Comparison of ENCODE assay signal across 20 cellular contexts in the genomic region with DNA sequence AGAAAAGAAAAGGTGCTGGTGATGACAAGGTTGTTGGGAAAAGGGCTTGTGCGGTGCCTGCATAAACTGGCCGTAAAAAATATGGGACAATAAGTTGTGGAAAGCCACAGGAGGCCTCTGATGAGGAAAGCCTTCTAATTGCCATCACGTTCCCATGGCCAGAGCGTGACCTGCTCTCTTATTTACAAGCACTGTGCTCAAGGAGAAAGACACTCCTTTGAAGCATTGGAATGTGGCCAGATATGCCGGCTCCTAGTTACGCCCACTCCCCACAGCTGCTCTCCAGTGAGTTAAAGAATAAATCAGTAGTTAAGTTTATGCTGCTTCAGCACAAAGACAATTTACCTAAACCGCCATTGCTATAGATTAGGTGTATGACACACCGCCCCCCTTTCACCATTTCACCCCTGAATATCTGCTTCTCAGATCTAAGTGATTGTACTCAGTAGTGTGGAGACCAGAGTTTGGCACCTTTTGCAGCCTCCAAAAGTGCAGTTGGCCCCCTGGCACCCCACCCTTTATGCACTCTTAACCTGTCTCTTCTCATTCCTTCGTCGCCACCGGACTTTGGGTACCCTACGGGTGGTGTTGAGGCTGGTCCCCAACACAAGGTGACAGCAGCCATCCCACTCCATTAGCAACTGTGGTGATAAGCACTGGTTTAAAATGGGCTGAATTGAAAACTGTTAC. TPM values are rescaled to one million over a fixed set of nuclear protein-coding genes. Genes with fewer than 3 reads are reported as not detected.
DNase-seq lines count a peak whose midpoint lies in the region; ATAC-seq and TF ChIP-seq lines count a peak whose summit lies in the region.
"Had no signal": no experiment of that assay in that cellular context is flagged by ENCODE, and none has a peak within 500 bp of the region (broad histone marks: within the 10 kb centered on the region; RNA-seq: fewer than 3 reads in every experiment).

No MANE protein-coding gene starts in this region.

- peaks cover 0 to 29% (median 4%) of the 10 kb centered on the region in 4 donors for H3K27me3 ChIP-seq in esophagus muscularis mucosa
- H3K27me3 ChIP-seq: SJSA1 had no signal

- DNase-seq in DMS79 (lab: John Stamatoyannopoulos, UW) (peak; percentile 11), LoVo (ENCODE audit: low spot score) (peak; percentile 15), esophagus muscularis mucosa (ENCODE audit: extremely low spot score) (peak; percentile 82), neural crest cell (ENCODE audit: low read depth, low spot score) (no peak), NCI-H345 treated with DMSO at 0.1 percent for 48 hours (lab: John Stamatoyannopoulos, UW; ENCODE audit: unreplicated experiment) (no peak), NCI-H748 treated with DMSO at 0.1 percent for 48 hours (lab: John Stamatoyannopoulos, UW) (no peak)
- DNase-seq in activated naive CD8-positive, alpha-beta T cell treated with anti-CD3 and anti-CD28 coated beads, Interleukin-2, amount 50 U/mL, for 24 hours, result no peak
- DNase-seq: ACHN; CD8-positive, alpha-beta T cell; IMR-90; Kasumi-1; MV-4-11; NCI-H1417 treated with DMSO at 0.1 percent for 48 hours; NCI-H2029; NK-92 treated with Interleukin-12 subunit alpha and Interleukin-12 subunit beta, amount 100 ng/mL, for 24 hours; OCI-M1; RPMI8226 had no signal

- no peak overlapping the region for H3K4me3 ChIP-seq in esophagus muscularis mucosa
- H3K4me3 ChIP-seq: HAP-1, SJSA1 had no signal

- no peaks in the 10 kb centered on the region for H3K27me3 Mint-ChIP-seq in neural crest cell (ENCODE audit: low read depth)
- H3K27me3 Mint-ChIP-seq in activated naive CD8-positive, alpha-beta T cell treated with anti-CD3 and anti-CD28 coated beads, Interleukin-2, amount 50 U/mL, for 24 hours, result peaks cover 24% of the 10 kb centered on the region

- H3K27ac Mint-ChIP-seq in neural crest cell (ENCODE audit: unreplicated experiment), result peak overlapping the region; percentile 52
- H3K27ac Mint-ChIP-seq in activated naive CD8-positive, alpha-beta T cell treated with anti-CD3 and anti-CD28 coated beads, Interleukin-2, amount 50 U/mL, for 24 hours, result no peak overlapping the region
- H3K27ac Mint-ChIP-seq: B cell; CD8-positive, alpha-beta T cell had no signal

- H3K9me3 Mint-ChIP-seq in neural crest cell, result peaks cover 2% of the 10 kb centered on the region
- H3K9me3 Mint-ChIP-seq in activated naive CD8-positive, alpha-beta T cell treated with anti-CD3 and anti-CD28 coated beads, Interleukin-2, amount 50 U/mL, for 24 hours, result no peaks in the 10 kb centered on the region
- H3K9me3 Mint-ChIP-seq: CD8-positive, alpha-beta T cell had no signal

- no peak overlapping the region for H3K4me3 Mint-ChIP-seq in neural crest cell
- no peak overlapping the region for H3K4me3 Mint-ChIP-seq in activated naive CD8-positive, alpha-beta T cell treated with anti-CD3 and anti-CD28 coated beads, Interleukin-2, amount 50 U/mL, for 24 hours
- H3K4me3 Mint-ChIP-seq: B cell; CD8-positive, alpha-beta T cell had no signal

- H3K4me1 ChIP-seq in esophagus muscularis mucosa, result peaks cover 0 to 5% (median 0%) of the 10 kb centered on the region in 4 donors
- H3K4me1 ChIP-seq: HAP-1, SJSA1 had no signal

- no peaks in the 10 kb centered on the region for H3K36me3 ChIP-seq in esophagus muscularis mucosa
- H3K36me3 ChIP-seq: HAP-1, SJSA1 had no signal

- no peak for ATAC-seq in activated naive CD8-positive, alpha-beta T cell treated with anti-CD3 and anti-CD28 coated beads, Interleukin-2, amount 50 U/mL, for 24 hours
- ATAC-seq: CD8-positive, alpha-beta T cell had no signal

- H3K36me3 Mint-ChIP-seq in neural crest cell (ENCODE audit: low read depth), result peaks cover 7% of the 10 kb centered on the region
- no peaks in the 10 kb centered on the region for H3K36me3 Mint-ChIP-seq in activated naive CD8-positive, alpha-beta T cell treated with anti-CD3 and anti-CD28 coated beads, Interleukin-2, amount 50 U/mL, for 24 hours (ENCODE audit: low read depth)
- H3K36me3 Mint-ChIP-seq: CD8-positive, alpha-beta T cell had no signal

- no peak overlapping the region for H3K27ac ChIP-seq in esophagus muscularis mucosa (replicated peaks in 1 of 4)
- H3K27ac ChIP-seq: SJSA1 had no signal

- no peak for TF ChIP-seq POLR2A in esophagus muscularis mucosa (IDR thresholded peaks at IDR 0.05; ENCODE audit: low read depth)

- TF ChIP-seq CTCF in esophagus muscularis mucosa (IDR thresholded peaks at IDR 0.05) (no peak), neural crest cell (conservative IDR thresholded peaks at IDR 0.05) (no peak)

- H3K4me1 Mint-ChIP-seq in neural crest cell, result peaks cover 22% of the 10 kb centered on the region
- peaks cover 11% of the 10 kb centered on the region for H3K4me1 Mint-ChIP-seq in activated naive CD8-positive, alpha-beta T cell treated with anti-CD3 and anti-CD28 coated beads, Interleukin-2, amount 50 U/mL, for 24 hours

- no peaks in the 10 kb centered on the region for H3K9me3 ChIP-seq in esophagus muscularis mucosa
- H3K9me3 ChIP-seq: HAP-1, SJSA1 had no signal

- no peak for TF ChIP-seq EP300 in esophagus muscularis mucosa (IDR thresholded peaks at IDR 0.05)

- 61% methylated on average over 12 of the region's 12 CpGs for WGBS in esophagus muscularis mucosa

- intact Hi-C loops in esophagus muscularis mucosa (cut with DNase I), result loop anchor here (5.0 kb wide), 1 partner anchor 161 kb away; no protein-coding TSS in a partner anchor

RNA-seq across cellular contexts. Expression of gene PGLYRP1, which starts 8.2 kb away (rescaled TPM):
- total RNA-seq in esophagus muscularis mucosa, result under 1 TPM in 1 of 4 donors, not detected in 3; 0.65 TPM
- not detected in 2 replicates for total RNA-seq in neural crest cell
- total RNA-seq: B cell; CD8-positive, alpha-beta T cell; IMR-90; SJSA1 had no signal

RNA-seq across cellular contexts. Expression of gene IGFL4, which starts 9.8 kb away (rescaled TPM):
- total RNA-seq in esophagus muscularis mucosa, result not detected
- 0.45 and 0.70 TPM in 2 replicates for total RNA-seq in neural crest cell
- total RNA-seq: B cell; CD8-positive, alpha-beta T cell; IMR-90; SJSA1 had no signal

RNA-seq across cellular contexts. Expression of gene CCDC61, which starts 35.7 kb away (rescaled TPM):
- total RNA-seq in esophagus muscularis mucosa, result 1 to 10 TPM; 5.3 to 9.6 (median 8.6) TPM
- 17.6 and 18.1 TPM in 2 replicates for total RNA-seq in neural crest cell

RNA-seq across cellular contexts. Expression of gene NOVA2, which starts 57.3 kb away (rescaled TPM):
- 1 to 10 TPM; 1.2 to 4.6 (median 2.7) TPM for total RNA-seq in esophagus muscularis mucosa
- total RNA-seq in neural crest cell, result 25.5 and 25.6 TPM in 2 replicates
- total RNA-seq: B cell; CD8-positive, alpha-beta T cell; IMR-90; SJSA1 had no signal

Comparison
In these comparisons a context has a peak if more than half of its experiments do, and no peak if none do; other contexts are left out.
1. DNase-seq: peak in DMS79 (single experiment), LoVo (single experiment) and esophagus muscularis mucosa (single experiment); none in neural crest cell (single experiment), NCI-H345 treated with DMSO at 0.1 percent for 48 hours (single experiment), NCI-H748 treated with DMSO at 0.1 percent for 48 hours (single experiment) and activated naive CD8-positive, alpha-beta T cell treated with anti-CD3 and anti-CD28 coated beads, Interleukin-2, amount 50 U/mL, for 24 hours (single experiment).